In the genomic region with DNA sequence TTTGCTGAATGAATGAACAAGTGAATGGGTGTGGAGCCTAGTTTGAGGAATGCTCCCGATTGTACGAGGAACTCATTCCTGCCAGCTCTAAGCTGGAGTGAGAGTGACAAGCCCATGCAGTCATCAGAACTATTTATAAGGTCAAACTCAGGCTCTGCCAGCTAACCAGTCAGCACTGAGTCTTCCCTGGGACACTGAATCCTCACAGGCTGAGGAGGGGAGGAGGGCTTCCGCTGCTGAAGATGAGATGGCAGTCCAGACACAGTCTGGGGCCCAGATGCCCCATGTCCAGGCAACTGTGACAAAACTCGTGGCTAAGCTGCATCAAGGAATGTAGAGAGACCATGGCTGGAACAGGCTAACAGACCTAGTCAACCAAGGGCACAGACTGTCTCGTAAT, we compare ENCODE assay signal across 13 cellular contexts. TPM values are rescaled to one million over a fixed set of nuclear protein-coding genes. Genes with fewer than 3 reads are reported as not detected.
DNase-seq lines count a peak whose midpoint lies in the region; ATAC-seq and TF ChIP-seq lines count a peak whose summit lies in the region.
"Had no signal": no experiment of that assay in that cellular context is flagged by ENCODE, and none has a peak within 500 bp of the region (broad histone marks: within the 10 kb centered on the region; RNA-seq: fewer than 3 reads in every experiment).

No MANE protein-coding gene starts in this region.

- WGBS in ectodermal cell, 2 experiments = 62 to 67% methylated on average over 5 of the region's 5 CpGs

- TF ChIP-seq CTCF in mucosa of descending colon (IDR thresholded peaks at IDR 0.05) = no peak

- H3K4me3 ChIP-seq in ectodermal cell (ENCODE audit: insufficient read depth, low read depth, low read length) (peak overlapping the region; percentile 11), mucosa of descending colon (no peak overlapping the region)

- peaks cover 47% of the 10 kb centered on the region for H3K4me1 ChIP-seq in ectodermal cell (ENCODE audit: control insufficient read depth, insufficient read depth, low read length)
- peaks cover 12% of the 10 kb centered on the region for H3K4me1 ChIP-seq in mucosa of descending colon (ENCODE audit: low read depth)

- no peaks in the 10 kb centered on the region for H3K27me3 ChIP-seq in ectodermal cell (ENCODE audit: control insufficient read depth, insufficient read depth, low read length, poor library complexity, severe bottlenecking)

- H3K36me3 Mint-ChIP-seq in activated CD4-positive, alpha-beta memory T cell treated with anti-CD3 and anti-CD28 coated beads for 36 hours = no peaks in the 10 kb centered on the region
- H3K36me3 Mint-ChIP-seq: activated naive CD8-positive, alpha-beta T cell had no signal

- H3K27ac ChIP-seq in ectodermal cell (ENCODE audit: insufficient read depth, low read depth, low read length, poor library complexity, severe bottlenecking) = no peak overlapping the region
- peak overlapping the region; percentile 42 for H3K27ac ChIP-seq in temporal lobe (ENCODE audit: low read depth, low read length)
- H3K27ac ChIP-seq: epithelial cell of prostate had no signal

- no peaks in the 10 kb centered on the region for H3K9me3 Mint-ChIP-seq in activated CD4-positive, alpha-beta memory T cell treated with anti-CD3 and anti-CD28 coated beads for 36 hours
- H3K9me3 Mint-ChIP-seq: activated CD4-positive, alpha-beta memory T cell treated with anti-CD3 and anti-CD28 coated beads, Interleukin-2, amount 10 ng/mL, durations not matched to agents 7 days and 5 days had no signal

- H3K36me3 ChIP-seq in ectodermal cell (ENCODE audit: control insufficient read depth, insufficient read depth, low read length) (no peaks in the 10 kb centered on the region), mucosa of descending colon (ENCODE audit: low read depth) (no peaks in the 10 kb centered on the region)

- H3K9me3 ChIP-seq in ectodermal cell (ENCODE audit: control insufficient read depth, low read length) = no peaks in the 10 kb centered on the region
- no peaks in the 10 kb centered on the region for H3K9me3 ChIP-seq in mucosa of descending colon

- ATAC-seq in mucosa of descending colon = no peak

- H3K4me3 Mint-ChIP-seq in activated CD4-positive, alpha-beta memory T cell treated with anti-CD3 and anti-CD28 coated beads for 36 hours = no peak overlapping the region
- H3K4me3 Mint-ChIP-seq: activated CD4-positive, alpha-beta memory T cell treated with anti-CD3 and anti-CD28 coated beads, Interleukin-2, amount 10 ng/mL, durations not matched to agents 7 days and 5 days; activated naive CD8-positive, alpha-beta T cell had no signal

- no peak overlapping the region for H3K27ac Mint-ChIP-seq in activated CD4-positive, alpha-beta memory T cell treated with anti-CD3 and anti-CD28 coated beads for 36 hours
- H3K27ac Mint-ChIP-seq: activated CD4-positive, alpha-beta memory T cell treated with anti-CD3 and anti-CD28 coated beads, Interleukin-2, amount 10 ng/mL, durations not matched to agents 7 days and 5 days; activated naive CD8-positive, alpha-beta T cell had no signal

- peak; percentile 57 for DNase-seq in M059J (ENCODE audit: low read depth)
- peak; percentile 88 for DNase-seq in kidney glomerular epithelial cell (lab: John Stamatoyannopoulos, UW)
- DNase-seq in midbrain (lab: John Stamatoyannopoulos, UW) = no peak
- DNase-seq in mucosa of descending colon = no peak
- DNase-seq in activated CD4-positive, alpha-beta memory T cell treated with anti-CD3 and anti-CD28 coated beads for 36 hours = no peak
- no peak for DNase-seq in activated gamma-delta T cell treated with Interleukin-2 at 50 U/mL for 16 hours
- DNase-seq: activated CD4-positive, alpha-beta memory T cell treated with anti-CD3 and anti-CD28 coated beads, Interleukin-2, amount 10 ng/mL, durations not matched to agents 7 days and 5 days; DND-41; NCI-H2029 had no signal

- intact Hi-C loops in mucosa of descending colon (cut with DNase I, micrococcal nuclease) = loop anchor here in 1 of 2 donors (10.0 kb wide), 1 partner anchor 240 kb away; no protein-coding TSS in a partner anchor
- intact Hi-C loops in activated CD4-positive, alpha-beta memory T cell treated with anti-CD3 and anti-CD28 coated beads for 36 hours (cut with micrococcal nuclease) = no loop called here

- CTCF ChIA-PET in activated CD4-positive, alpha-beta memory T cell treated with anti-CD3 and anti-CD28 coated beads for 36 hours (lab: Charles Lee) = interaction anchor here (1.2 to 1.7 kb wide), 3 partner anchors 22 to 247 kb away, joined by 3 to 7 read pairs (median 5); a partner anchor contains a TSS

- H3K27me3 Mint-ChIP-seq in activated CD4-positive, alpha-beta memory T cell treated with anti-CD3 and anti-CD28 coated beads for 36 hours = peaks cover 58% of the 10 kb centered on the region

- POLR2A ChIA-PET in activated CD4-positive, alpha-beta memory T cell treated with anti-CD3 and anti-CD28 coated beads for 36 hours (lab: Charles Lee) = no interaction called here

- H3K4me1 Mint-ChIP-seq in activated CD4-positive, alpha-beta memory T cell treated with anti-CD3 and anti-CD28 coated beads for 36 hours (ENCODE audit: low read depth) = peaks cover 21% of the 10 kb centered on the region

RNA-seq across cellular contexts. Expression of a gene that starts 4.0 kb away (rescaled TPM):
- 0.98 and 1.1 TPM in 2 replicates for total RNA-seq in M059J (2014; rRNA removed; shearing (Covaris generic))
- polyA plus RNA-seq in ectodermal cell (2013, experiment 1 of 4) = 60.5 TPM
- 63.5 TPM for polyA plus RNA-seq in ectodermal cell (2013, experiment 2 of 4)
- 41.1 TPM for polyA plus RNA-seq in ectodermal cell (2013, experiment 3 of 4)
- polyA plus RNA-seq in ectodermal cell (2013, experiment 4 of 4) = 49.9 TPM
- total RNA-seq in temporal lobe (14.5 TPM), mucosa of descending colon (10 to 100 TPM; 19.7 to 50.0 (median 35.3) TPM)
- under 1 TPM in 1 of 2 experiments, not detected in 1; 0.05 TPM for total RNA-seq in activated CD4-positive, alpha-beta memory T cell treated with anti-CD3 and anti-CD28 coated beads for 36 hours

RNA-seq across cellular contexts. Expression of a gene that starts 22.2 kb away (rescaled TPM):
- total RNA-seq in M059J (2014; rRNA removed; shearing (Covaris generic)) = 46.6 and 62.4 TPM in 2 replicates
- polyA plus RNA-seq in ectodermal cell (2013, experiment 1 of 4) = 83.1 TPM
- polyA plus RNA-seq in ectodermal cell (2013, experiment 2 of 4) = 85.2 TPM
- polyA plus RNA-seq in ectodermal cell (2013, experiment 3 of 4) = 68.8 TPM
- 75.8 TPM for polyA plus RNA-seq in ectodermal cell (2013, experiment 4 of 4)
- total RNA-seq in temporal lobe (44.5 TPM), mucosa of descending colon (10 to 100 TPM; 31.9 to 41.1 (median 32.8) TPM)
- 10 to 100 TPM; 18.4 to 18.5 TPM for total RNA-seq in activated CD4-positive, alpha-beta memory T cell treated with anti-CD3 and anti-CD28 coated beads for 36 hours

Comparison
In these comparisons a context has a peak if more than half of its experiments do, and no peak if none do; other contexts are left out.
1. DNase-seq: peak in M059J (single experiment) and kidney glomerular epithelial cell (single experiment); none in midbrain (single experiment), mucosa of descending colon (0 of 3), activated CD4-positive, alpha-beta memory T cell treated with anti-CD3 and anti-CD28 coated beads for 36 hours (single experiment) and activated gamma-delta T cell treated with Interleukin-2 at 50 U/mL for 16 hours (single experiment).